25 cellular contexts compared by ENCODE assay signal in the genomic region with DNA sequence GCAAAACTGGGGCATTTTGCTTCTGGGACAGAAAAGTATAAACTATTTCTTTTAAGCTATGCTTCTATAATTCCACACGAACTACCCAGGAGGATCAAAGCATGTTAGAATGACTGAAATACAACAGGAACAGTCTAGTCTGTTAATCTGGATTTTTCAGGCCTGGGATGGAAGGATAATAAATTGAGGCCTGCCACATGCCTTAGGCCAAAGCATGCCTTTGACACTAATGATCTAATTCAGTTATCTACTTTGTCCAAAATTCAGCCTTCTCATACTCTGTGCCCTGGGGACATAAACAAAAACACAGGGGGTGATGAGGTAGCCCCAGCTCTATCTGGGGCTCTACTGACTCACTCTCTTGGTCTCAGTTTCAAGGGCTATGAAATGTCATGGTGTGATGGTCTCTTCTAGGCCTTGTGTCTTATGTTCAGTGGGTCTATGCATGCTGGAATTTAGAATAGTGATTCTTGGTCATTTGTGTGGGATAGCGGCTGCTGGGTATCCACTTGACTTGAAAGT. TPM values are rescaled to one million over a fixed set of nuclear protein-coding genes. Genes with fewer than 3 reads are reported as not detected.
DNase-seq lines count a peak whose midpoint lies in the region; ATAC-seq, FAIRE-seq and TF ChIP-seq lines count a peak whose summit lies in the region.
"Had no signal": no experiment of that assay in that cellular context is flagged by ENCODE, and none has a peak within 500 bp of the region (broad histone marks: within the 10 kb centered on the region; RNA-seq: fewer than 3 reads in every experiment).

No MANE protein-coding gene starts in this region.

- H3K9me2 ChIP-seq in GM23248 (ENCODE audit: insufficient read depth): no peaks in the 10 kb centered on the region

- no peak overlapping the region for H3K4me2 ChIP-seq in GM23248 (ENCODE audit: unreplicated experiment)

- no peaks in the 10 kb centered on the region for H3K9me3 Mint-ChIP-seq in nephron
- H3K9me3 Mint-ChIP-seq: naive thymus-derived CD4-positive, alpha-beta T cell had no signal

- FAIRE-seq in small intestine (lab: Jason Lieb, UNC): no peak
- FAIRE-seq: RCC 7860 had no signal

- in situ Hi-C loops in GM23248 (cut with MboI): no loop called here

- no peaks in the 10 kb centered on the region for H3K79me2 ChIP-seq in GM23248 (ENCODE audit: insufficient read depth)

- TF ChIP-seq CTCF in nephron (IDR thresholded peaks at IDR 0.05; ENCODE audit: unreplicated experiment in 3 of 3) (no peak), GM20000 (IDR thresholded peaks at IDR 0.05; ENCODE audit: extremely low read depth, missing control alignments) (no peak)

- no peaks in the 10 kb centered on the region for H3K27me3 Mint-ChIP-seq in nephron (ENCODE audit: low read depth)

- WGBS in GM23248 (ENCODE audit: low coverage in 1 of 2, low lambda C conversion rate in 2 of 2, missing lambda C conversion rate in 2 of 2), 2 experiments: 75 to 88% methylated on average over 2 of the region's 2 CpGs
- WGBS in small intestine, 3 donors: 89 to 91% (median 91%) methylated on average over 2 of the region's 2 CpGs

- H3K27ac Mint-ChIP-seq in nephron: peak overlapping the region; percentile 12 to 27 (median 24)

- H3K36me3 Mint-ChIP-seq in nephron (ENCODE audit: low read depth): no peaks in the 10 kb centered on the region

- peaks cover 36% of the 10 kb centered on the region for H3K4me1 Mint-ChIP-seq in nephron

- H4K20me1 ChIP-seq in GM23248 (ENCODE audit: insufficient read depth): no peaks in the 10 kb centered on the region
- H4K20me1 ChIP-seq: BLaER1 treated with 17β-estradiol and CSF1 and Interleukin-3, amounts not matched to agents 10 nM and 100 nM had no signal

- H3F3A ChIP-seq in GM23248 (ENCODE audit: insufficient read depth): peaks cover 31% of the 10 kb centered on the region

- H3K27me3 ChIP-seq in GM23248 (replicated peaks; ENCODE audit: insufficient read depth) (no peaks in the 10 kb centered on the region), small intestine (ENCODE audit: control insufficient read depth in 2 of 2, insufficient read depth in 2 of 2, low read length in 2 of 2) (no peaks in the 10 kb centered on the region)
- H3K27me3 ChIP-seq: breast epithelium, dorsolateral prefrontal cortex, gastroesophageal sphincter, upper lobe of left lung had no signal

- H3K4me3 ChIP-seq in GM23248: no peak overlapping the region
- H3K4me3 ChIP-seq in small intestine (ENCODE audit: low read depth in 1 of 2, low read length in 2 of 2): no peak overlapping the region
- H3K4me3 ChIP-seq: BLaER1 treated with 17β-estradiol and CSF1 and Interleukin-3, amounts not matched to agents 10 nM and 100 nM; breast epithelium; dorsolateral prefrontal cortex; gastroesophageal sphincter; lung; upper lobe of left lung had no signal

- no peak overlapping the region for H2AFZ ChIP-seq in GM23248

- H3K27ac ChIP-seq in GM23248 (no peak overlapping the region), small intestine (ENCODE audit: low read depth in 1 of 2, low read length in 1 of 2) (no peak overlapping the region)
- H3K27ac ChIP-seq: BLaER1 treated with 17β-estradiol and CSF1 and Interleukin-3, amounts not matched to agents 10 nM and 100 nM; breast epithelium; dorsolateral prefrontal cortex; gastroesophageal sphincter; upper lobe of left lung had no signal

- H3K9me3 ChIP-seq in GM23248 (ENCODE audit: low read depth) (no peaks in the 10 kb centered on the region), small intestine (ENCODE audit: control insufficient read depth, low read depth) (no peaks in the 10 kb centered on the region)
- H3K9me3 ChIP-seq: BLaER1 treated with 17β-estradiol and CSF1 and Interleukin-3, amounts not matched to agents 10 nM and 100 nM; breast epithelium; gastroesophageal sphincter; upper lobe of left lung had no signal

- no peak for ATAC-seq in SK-N-SH treated with all-trans-retinoic acid at 6 μM for 48 hours
- ATAC-seq: gastroesophageal sphincter; naive thymus-derived CD4-positive, alpha-beta T cell had no signal

- peaks cover 25% of the 10 kb centered on the region for H3K4me1 ChIP-seq in GM23248 (ENCODE audit: insufficient read depth)
- no peaks in the 10 kb centered on the region for H3K4me1 ChIP-seq in small intestine (ENCODE audit: control insufficient read depth in 2 of 2, insufficient read depth in 1 of 2, low read depth in 1 of 2, low read length in 1 of 2)
- H3K4me1 ChIP-seq: breast epithelium had no signal

- H3K9ac ChIP-seq in GM23248: no peak overlapping the region
- H3K9ac ChIP-seq: BLaER1 treated with 17β-estradiol and CSF1 and Interleukin-3, amounts not matched to agents 10 nM and 100 nM had no signal

- H3K36me3 ChIP-seq in GM23248 (ENCODE audit: low read depth) (no peaks in the 10 kb centered on the region), small intestine (ENCODE audit: control insufficient read depth in 2 of 2, insufficient read depth in 2 of 2, low read length in 2 of 2) (no peaks in the 10 kb centered on the region)
- H3K36me3 ChIP-seq: BLaER1 treated with 17β-estradiol and CSF1 and Interleukin-3, amounts not matched to agents 10 nM and 100 nM; breast epithelium; gastroesophageal sphincter; upper lobe of left lung had no signal

- peak overlapping the region in 1 of 3 experiments; percentile 10 for H3K4me3 Mint-ChIP-seq in nephron
- H3K4me3 Mint-ChIP-seq: naive thymus-derived CD4-positive, alpha-beta T cell had no signal

- DNase-seq in ELF-1 (ENCODE audit: low read depth, low spot score) (peak; percentile 4), GM23248 (peak; percentile 16), small intestine (no peak), NCI-H1048 (lab: John Stamatoyannopoulos, UW) (no peak), GM20000 (ENCODE audit: low spot score) (no peak)
- DNase-seq: activated CD4-positive, CD25-positive, alpha-beta regulatory T cell; activated T-cell treated with anti-CD3 and anti-CD28 coated beads, Interleukin-2, amount 50 U/mL, for 48 hours; amniotic stem cell; dorsolateral prefrontal cortex; HCEC 1CT; hippocampal formation; naive thymus-derived CD4-positive, alpha-beta T cell; NCI-H146; NCI-H345; NCI-H69; stimulated activated CD4-positive, alpha-beta T cell treated with anti-CD3 and anti-CD28 coated beads, Interleukin-4, amount 100 ng/mL, for 24 hours; substantia nigra; upper lobe of left lung had no signal

TF ChIP-seq in SK-N-SH treated with all-trans-retinoic acid at 6 μM for 48 hours, 23 proteins besides CTCF, POLR2A, EP300 and RAD21:
- TF ChIP-seq, protein P1, sequence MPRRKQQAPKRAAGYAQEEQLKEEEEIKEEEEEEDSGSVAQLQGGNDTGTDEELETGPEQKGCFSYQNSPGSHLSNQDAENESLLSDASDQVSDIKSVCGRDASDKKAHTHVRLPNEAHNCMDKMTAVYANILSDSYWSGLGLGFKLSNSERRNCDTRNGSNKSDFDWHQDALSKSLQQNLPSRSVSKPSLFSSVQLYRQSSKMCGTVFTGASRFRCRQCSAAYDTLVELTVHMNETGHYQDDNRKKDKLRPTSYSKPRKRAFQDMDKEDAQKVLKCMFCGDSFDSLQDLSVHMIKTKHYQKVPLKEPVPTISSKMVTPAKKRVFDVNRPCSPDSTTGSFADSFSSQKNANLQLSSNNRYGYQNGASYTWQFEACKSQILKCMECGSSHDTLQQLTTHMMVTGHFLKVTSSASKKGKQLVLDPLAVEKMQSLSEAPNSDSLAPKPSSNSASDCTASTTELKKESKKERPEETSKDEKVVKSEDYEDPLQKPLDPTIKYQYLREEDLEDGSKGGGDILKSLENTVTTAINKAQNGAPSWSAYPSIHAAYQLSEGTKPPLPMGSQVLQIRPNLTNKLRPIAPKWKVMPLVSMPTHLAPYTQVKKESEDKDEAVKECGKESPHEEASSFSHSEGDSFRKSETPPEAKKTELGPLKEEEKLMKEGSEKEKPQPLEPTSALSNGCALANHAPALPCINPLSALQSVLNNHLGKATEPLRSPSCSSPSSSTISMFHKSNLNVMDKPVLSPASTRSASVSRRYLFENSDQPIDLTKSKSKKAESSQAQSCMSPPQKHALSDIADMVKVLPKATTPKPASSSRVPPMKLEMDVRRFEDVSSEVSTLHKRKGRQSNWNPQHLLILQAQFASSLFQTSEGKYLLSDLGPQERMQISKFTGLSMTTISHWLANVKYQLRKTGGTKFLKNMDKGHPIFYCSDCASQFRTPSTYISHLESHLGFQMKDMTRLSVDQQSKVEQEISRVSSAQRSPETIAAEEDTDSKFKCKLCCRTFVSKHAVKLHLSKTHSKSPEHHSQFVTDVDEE (CRISPR knock-in tag; IDR thresholded peaks at IDR 0.05): peak; percentile 31; the same call in 1 of the 2 replicates
- TF ChIP-seq ZNF8 (CRISPR knock-in tag; IDR thresholded peaks at IDR 0.05): no peak
TF ChIP-seq in SK-N-SH treated with all-trans-retinoic acid at 6 μM for 48 hours: peak in this region for 1.

RNA-seq across cellular contexts. Expression of a gene that starts 32.5 kb away (rescaled TPM):
- 0.54 and 0.63 TPM in 2 replicates for total RNA-seq in GM23248 (2014; rRNA removed; shearing (Covaris generic))
- polyA plus RNA-seq in GM23248 (2016; fragmentation: Nextera tagmentation; extraction: Ambion mirVana): 1.1 and 1.8 TPM in 2 replicates
- polyA plus RNA-seq in small intestine: 10 to 100 TPM in 1 of 3 donors, under 1 TPM in 1, not detected in 1; 0.54 to 22.3 TPM
- total RNA-seq: naive thymus-derived CD4-positive, alpha-beta T cell had no signal
- polyA plus RNA-seq: naive thymus-derived CD4-positive, alpha-beta T cell had no signal

Comparison
In these comparisons a context has a peak if more than half of its experiments do, and no peak if none do; other contexts are left out.
1. DNase-seq: peak in ELF-1 (single experiment) and GM23248 (single experiment); none in small intestine (single experiment), NCI-H1048 (single experiment) and GM20000 (single experiment).